In the genomic region with DNA sequence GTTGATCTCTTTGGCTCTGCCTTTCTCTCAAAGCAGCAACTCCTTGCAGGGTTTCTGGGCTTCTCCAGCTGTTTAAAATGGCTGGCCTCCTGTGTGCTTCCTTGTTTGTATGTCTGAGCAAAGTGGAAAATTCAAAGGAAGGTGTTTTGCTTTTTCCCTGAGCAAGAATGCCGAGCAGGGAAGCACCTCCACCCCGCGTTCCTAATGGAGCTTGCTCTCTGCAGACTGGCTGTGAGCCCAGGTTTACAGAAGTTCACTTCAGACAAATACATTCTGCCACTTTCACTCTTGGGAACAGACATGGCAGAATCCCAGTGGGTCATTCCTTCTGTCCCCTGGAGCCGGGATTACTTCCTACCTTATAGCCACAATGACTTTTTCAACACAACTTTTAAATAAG, we compare ENCODE assay signal across 12 cellular contexts.
A peak's percentile ranks its signal among the peaks of the same experiment; 100 is the strongest.
DNase-seq lines count a peak whose midpoint lies in the region; ATAC-seq and TF ChIP-seq lines count a peak whose summit lies in the region.
"Had no signal": no experiment of that assay in that cellular context is flagged by ENCODE, and none has a peak within 500 bp of the region (broad histone marks: within the 10 kb centered on the region; RNA-seq: fewer than 3 reads in every experiment).

No MANE protein-coding gene starts in this region.

- ATAC-seq in left lung = peak; percentile 70
- no peak for ATAC-seq in GM19395 (IDR thresholded peaks at IDR 0.05; ENCODE audit: unreplicated experiment)
- ATAC-seq: K562 had no signal

- no peaks in the 10 kb centered on the region for H3K4me1 ChIP-seq in breast epithelium
- H3K4me1 ChIP-seq in mammary epithelial cell (ENCODE audit: insufficient read depth, low read length) = no peaks in the 10 kb centered on the region
- no peaks in the 10 kb centered on the region for H3K4me1 ChIP-seq in left lung
- H3K4me1 ChIP-seq: suprapubic skin had no signal

- CTCF ChIA-PET in mammary epithelial cell (lab: Charles Lee; ENCODE audit: low non-redundant PET) = no interaction called here
- CTCF ChIA-PET in GM10248 (lab: Yijun Ruan, JAX) = interaction anchor here (1.5 kb wide), 1 partner anchor 67 kb away, joined by 4 read pairs; no protein-coding TSS in a partner anchor

- whole genome bisulfite sequencing in mammary epithelial cell (ENCODE audit: low coverage, missing lambda C conversion rate) = 22% methylated on average over 4 of the region's 4 CpGs

- H3K9ac ChIP-seq in mammary epithelial cell (ENCODE audit: insufficient read depth, low read length) = no peak overlapping the region

- no peaks in the 10 kb centered on the region for H3K36me3 ChIP-seq in breast epithelium
- H3K36me3 ChIP-seq in mammary epithelial cell (ENCODE audit: insufficient read depth, low read length) = no peaks in the 10 kb centered on the region
- no peaks in the 10 kb centered on the region for H3K36me3 ChIP-seq in left lung
- H3K36me3 ChIP-seq: suprapubic skin had no signal

- intact Hi-C loops in breast epithelium (cut with DNase I; ENCODE audit: low total_unique reads) = no loop called here
- intact Hi-C loops in mammary epithelial cell (cut with micrococcal nuclease) = no loop called here
- intact Hi-C loops in left lung (cut with DNase I) = no loop called here

- no peak for TF ChIP-seq CTCF in breast epithelium (IDR thresholded peaks at IDR 0.05)
- no peak for TF ChIP-seq CTCF in mammary epithelial cell (conservative IDR thresholded peaks at IDR 0.05 in 1 of 2, IDR thresholded peaks at IDR 0.05 in 1 of 2; ENCODE audit: extremely low read depth in 1 of 2, insufficient read depth in 1 of 2, low read depth in 1 of 2, low read length in 2 of 2)
- TF ChIP-seq CTCF in left lung (IDR thresholded peaks at IDR 0.05) = no peak
- no peak for TF ChIP-seq CTCF in GM10248 (IDR thresholded peaks at IDR 0.05; ENCODE audit: control extremely low read depth, extremely low read depth, low read depth, missing control alignments)

- H3K4me3 ChIP-seq in breast epithelium (no peak overlapping the region), mammary epithelial cell (replicated peaks in 1 of 3; ENCODE audit: insufficient read depth in 1 of 3, low read depth in 2 of 3, low read length in 3 of 3) (no peak overlapping the region), left lung (no peak overlapping the region)
- H3K4me3 ChIP-seq: K562, suprapubic skin had no signal

- BruUV-seq in mammary epithelial cell (replicated peaks; lab: Mats Ljungman, UMichigan) = no TSS peak

- H3K9me3 ChIP-seq in breast epithelium = no peaks in the 10 kb centered on the region
- H3K9me3 ChIP-seq in mammary epithelial cell (replicated peaks; ENCODE audit: insufficient read depth, low read length) = no peaks in the 10 kb centered on the region
- no peaks in the 10 kb centered on the region for H3K9me3 ChIP-seq in left lung
- H3K9me3 ChIP-seq: suprapubic skin had no signal

- POLR2A ChIA-PET in GM10248 (lab: Yijun Ruan, JAX) = no interaction called here

- DNase-seq in breast epithelium (ENCODE audit: low spot score in 2 of 2) = peak; percentile 18 to 61
- no peak for DNase-seq in mammary epithelial cell
- DNase-seq in left lung = no peak
- no peak for DNase-seq in GM10248 (ENCODE audit: extremely low spot score)
- no peak for DNase-seq in SKM-1 (lab: John Stamatoyannopoulos, UW; ENCODE audit: unreplicated experiment)
- no peak for DNase-seq in foreskin melanocyte
- DNase-seq: activated naive CD4-positive, alpha-beta T cell treated with anti-CD3 and anti-CD28 coated beads, Interleukin-2, amount 10 ng/mL, durations not matched to agents 7 days and 5 days; NCI-H1436 had no signal

- dilution Hi-C loops in mammary epithelial cell (cut with HindIII; ENCODE audit: low sequenced_read_pairs) = no loop called here

- in situ Hi-C loops in mammary epithelial cell (cut with MboI; ENCODE audit: low sequenced_read_pairs in 2 of 2) = no loop called here

- H4K20me1 ChIP-seq in mammary epithelial cell (ENCODE audit: insufficient read depth, low read length) = no peaks in the 10 kb centered on the region

- no peak overlapping the region for H3K4me2 ChIP-seq in mammary epithelial cell (ENCODE audit: insufficient read depth, low read depth, low read length)

- no peak for TF ChIP-seq POLR2A in breast epithelium (IDR thresholded peaks at IDR 0.05)

- H3K27me3 ChIP-seq in breast epithelium = no peaks in the 10 kb centered on the region
- no peaks in the 10 kb centered on the region for H3K27me3 ChIP-seq in mammary epithelial cell (ENCODE audit: insufficient read depth, low read length)
- H3K27me3 ChIP-seq in left lung = no peaks in the 10 kb centered on the region
- H3K27me3 ChIP-seq: suprapubic skin had no signal

- H3K79me2 ChIP-seq in mammary epithelial cell (ENCODE audit: insufficient read depth, low read length) = no peaks in the 10 kb centered on the region

- H2AFZ ChIP-seq in mammary epithelial cell (ENCODE audit: low read depth, low read length) = no peak overlapping the region

- H3K27ac ChIP-seq in breast epithelium (no peak overlapping the region), mammary epithelial cell (ENCODE audit: insufficient read depth, low read depth, low read length) (no peak overlapping the region), cingulate gyrus (ENCODE audit: low read depth, low read length) (peak overlapping the region; percentile 7), left lung (no peak overlapping the region)
- H3K27ac ChIP-seq: suprapubic skin had no signal

Comparison
In these comparisons a context has a peak if more than half of its experiments do, and no peak if none do; other contexts are left out.
1. DNase-seq: peak in breast epithelium (2 of 2); none in mammary epithelial cell (single experiment), left lung (0 of 2), GM10248 (single experiment), SKM-1 (single experiment) and foreskin melanocyte (single experiment).